27 cellular contexts compared by ENCODE assay signal in the genomic region with DNA sequence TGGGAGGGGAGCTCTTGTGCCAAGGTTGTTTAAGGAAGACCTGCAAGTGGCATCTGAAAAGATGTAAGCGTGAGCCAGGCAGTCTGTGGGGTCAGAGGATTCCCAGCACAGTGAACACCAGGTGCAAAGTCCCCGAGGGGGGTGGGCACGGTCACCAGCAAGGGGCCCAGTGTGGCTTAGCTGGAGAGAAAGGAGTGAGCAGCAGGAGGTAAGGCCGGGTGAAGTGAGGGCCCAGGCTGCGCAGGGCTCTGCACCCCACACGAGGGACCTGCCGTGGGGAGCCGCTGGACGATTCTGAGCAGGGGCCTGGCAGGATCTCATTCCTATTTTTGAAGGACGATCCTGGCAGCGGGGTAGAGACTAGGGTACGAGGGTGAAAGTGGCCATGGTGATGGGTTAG. TPM values are rescaled to one million over a fixed set of nuclear protein-coding genes. Genes with fewer than 3 reads are reported as not detected.
DNase-seq lines count a peak whose midpoint lies in the region; ATAC-seq and TF ChIP-seq lines count a peak whose summit lies in the region.
"Had no signal": no experiment of that assay in that cellular context is flagged by ENCODE, and none has a peak within 500 bp of the region (broad histone marks: within the 10 kb centered on the region; RNA-seq: fewer than 3 reads in every experiment).

No MANE protein-coding gene starts in this region.

- intact Hi-C loops in CD4-positive, alpha-beta T cell (cut with DNase I, micrococcal nuclease): no loop called here

- H3K36me3 ChIP-seq in neuronal stem cell (replicated peaks in 1 of 2; ENCODE audit: control insufficient read depth in 2 of 2, insufficient read depth in 2 of 2, low read length in 2 of 2): peaks cover 41 to 78% of the 10 kb centered on the region in 2 donors
- no peaks in the 10 kb centered on the region for H3K36me3 ChIP-seq in hepatocyte (replicated peaks; ENCODE audit: insufficient read depth, low read depth)

- H4K8ac ChIP-seq in neuronal stem cell (ENCODE audit: low read depth, low read length): no peak overlapping the region

- no peak overlapping the region for H2BK15ac ChIP-seq in neuronal stem cell (ENCODE audit: low read length)

- no peaks in the 10 kb centered on the region for H3K9me3 Mint-ChIP-seq in activated T-cell treated with anti-CD3 and anti-CD28 coated beads, Interleukin-2, amount 50 U/mL, for 24 hours
- no peaks in the 10 kb centered on the region for H3K9me3 Mint-ChIP-seq in CD4-positive, alpha-beta T cell
- no peaks in the 10 kb centered on the region for H3K9me3 Mint-ChIP-seq in activated naive CD8-positive, alpha-beta T cell treated with anti-CD3 and anti-CD28 coated beads for 36 hours
- H3K9me3 Mint-ChIP-seq: activated T-helper 1 cell treated with anti-CD3 and anti-CD28 coated beads, Interleukin-12 subunit alpha, Interleukin-12 subunit beta, Interleukin-2, Interleukin-4 antibody, amounts not matched to agents 30 ng/mL and 10 ng/mL and 1 ng/mL, durations not matched to agents 14 hours and 24 hours and 36 hours; CD4-positive, alpha-beta memory T cell; dendritic cell treated with granulocyte-macrophage colony-stimulating factor and Interleukin-4, amounts not matched to agents 40 ng/mL and 50 ng/mL, for 4 days; stimulated activated memory B cell treated with anti-CD40 and anti-IgM and Interleukin-4, amounts not matched to agents 10 μg/mL and 1 μg/mL and 100 μg/mL, for 72 hours had no signal

- no peaks in the 10 kb centered on the region for H3K27me3 Mint-ChIP-seq in activated T-cell treated with anti-CD3 and anti-CD28 coated beads, Interleukin-2, amount 50 U/mL, for 24 hours
- no peaks in the 10 kb centered on the region for H3K27me3 Mint-ChIP-seq in CD4-positive, alpha-beta T cell
- H3K27me3 Mint-ChIP-seq in activated naive CD8-positive, alpha-beta T cell treated with anti-CD3 and anti-CD28 coated beads for 36 hours: no peaks in the 10 kb centered on the region
- H3K27me3 Mint-ChIP-seq: activated CD8-positive, alpha-beta memory T cell treated with anti-CD3 and anti-CD28 coated beads, Interleukin-2, amount 10 ng/mL, durations not matched to agents 7 days and 5 days; CD4-positive, alpha-beta memory T cell; dendritic cell treated with granulocyte-macrophage colony-stimulating factor and Interleukin-4, amounts not matched to agents 40 ng/mL and 50 ng/mL, for 4 days; stimulated activated memory B cell treated with anti-CD40 and anti-IgM and Interleukin-4, amounts not matched to agents 10 μg/mL and 1 μg/mL and 100 μg/mL, for 72 hours had no signal

- H4K20me1 ChIP-seq in hepatocyte (ENCODE audit: insufficient read depth, poor library complexity, severe bottlenecking): peaks cover 8% of the 10 kb centered on the region

- H3K9ac ChIP-seq in neuronal stem cell (ENCODE audit: low read depth, low read length, poor library complexity): no peak overlapping the region

- H3K27ac Mint-ChIP-seq in activated T-cell treated with anti-CD3 and anti-CD28 coated beads, Interleukin-2, amount 50 U/mL, for 24 hours: peak overlapping the region; percentile 100
- peak overlapping the region; percentile 88 for H3K27ac Mint-ChIP-seq in CD4-positive, alpha-beta T cell
- peak overlapping the region; percentile 65 for H3K27ac Mint-ChIP-seq in activated naive CD8-positive, alpha-beta T cell treated with anti-CD3 and anti-CD28 coated beads for 36 hours
- H3K27ac Mint-ChIP-seq: activated CD8-positive, alpha-beta memory T cell treated with anti-CD3 and anti-CD28 coated beads, Interleukin-2, amount 10 ng/mL, durations not matched to agents 7 days and 5 days; dendritic cell treated with granulocyte-macrophage colony-stimulating factor and Interleukin-4, amounts not matched to agents 40 ng/mL and 50 ng/mL, for 4 days; stimulated activated memory B cell treated with anti-CD40 and anti-IgM and Interleukin-4, amounts not matched to agents 10 μg/mL and 1 μg/mL and 100 μg/mL, for 72 hours had no signal

- CTCF ChIA-PET in CD4-positive, alpha-beta T cell (lab: Charles Lee): no interaction called here

- DNase-seq in activated T-cell treated with anti-CD3 and anti-CD28 coated beads, Interleukin-2, amount 50 U/mL, for 24 hours: no peak
- DNase-seq in activated T-cell treated with anti-CD3 and anti-CD28 coated beads, Interleukin-2, amount 50 U/mL, for 48 hours: no peak
- no peak for DNase-seq in CD4-positive, alpha-beta T cell
- no peak for DNase-seq in activated naive CD8-positive, alpha-beta T cell treated with anti-CD3 and anti-CD28 coated beads for 36 hours
- no peak for DNase-seq in neuronal stem cell (ENCODE audit: low spot score)
- no peak for DNase-seq in SKM-1 (lab: John Stamatoyannopoulos, UW; ENCODE audit: unreplicated experiment)
- DNase-seq in hepatocyte (ENCODE audit: low spot score): no peak
- DNase-seq: activated CD8-positive, alpha-beta memory T cell treated with anti-CD3 and anti-CD28 coated beads, Interleukin-2, amount 10 ng/mL, durations not matched to agents 7 days and 5 days; caudate nucleus; CD4-positive, alpha-beta memory T cell; glutamatergic neuron; GM23248; left lung; mesendoderm; NCI-H1092 treated with DMSO at 0.1 percent for 48 hours; NCI-H187; NCI-H2171; NCI-H82; psoas muscle; SIG-M5; stimulated activated CD4-positive, alpha-beta T cell treated with anti-CD3 and anti-CD28 coated beads, Interleukin-15, amount 100 ng/mL, for 24 hours; testis had no signal

- H3K4me1 Mint-ChIP-seq in activated T-cell treated with anti-CD3 and anti-CD28 coated beads, Interleukin-2, amount 50 U/mL, for 24 hours (ENCODE audit: low read depth): peaks cover 45% of the 10 kb centered on the region
- H3K4me1 Mint-ChIP-seq in CD4-positive, alpha-beta T cell (ENCODE audit: low read depth): peaks cover 43% of the 10 kb centered on the region
- peaks cover 32% of the 10 kb centered on the region for H3K4me1 Mint-ChIP-seq in activated naive CD8-positive, alpha-beta T cell treated with anti-CD3 and anti-CD28 coated beads for 36 hours

- peaks cover 95% of the 10 kb centered on the region for H3K36me3 Mint-ChIP-seq in activated T-cell treated with anti-CD3 and anti-CD28 coated beads, Interleukin-2, amount 50 U/mL, for 24 hours (ENCODE audit: low read depth)
- peaks cover 89% of the 10 kb centered on the region for H3K36me3 Mint-ChIP-seq in CD4-positive, alpha-beta T cell (ENCODE audit: low read depth)
- peaks cover 34% of the 10 kb centered on the region for H3K36me3 Mint-ChIP-seq in activated naive CD8-positive, alpha-beta T cell treated with anti-CD3 and anti-CD28 coated beads for 36 hours

- H3K9me3 ChIP-seq in CD4-positive, alpha-beta T cell (ENCODE audit: control insufficient read depth, low read length): no peaks in the 10 kb centered on the region
- no peaks in the 10 kb centered on the region for H3K9me3 ChIP-seq in neuronal stem cell (replicated peaks in 1 of 2; ENCODE audit: control insufficient read depth in 2 of 2, insufficient read depth in 1 of 2, low read depth in 1 of 2, low read length in 2 of 2)
- H3K9me3 ChIP-seq in hepatocyte (ENCODE audit: low read depth): no peaks in the 10 kb centered on the region
- H3K9me3 ChIP-seq: A549, left lung, psoas muscle, testis had no signal

- no peaks in the 10 kb centered on the region for H3K27me3 ChIP-seq in CD4-positive, alpha-beta T cell (ENCODE audit: control insufficient read depth, insufficient read depth, low read length)
- H3K27me3 ChIP-seq in neuronal stem cell (ENCODE audit: control insufficient read depth in 3 of 3, insufficient read depth in 3 of 3, low read depth in 1 of 3, low read length in 3 of 3) (no peaks in the 10 kb centered on the region), hepatocyte (no peaks in the 10 kb centered on the region)
- H3K27me3 ChIP-seq: left lung, testis had no signal

- no peak overlapping the region for H3K4me3 ChIP-seq in neuronal stem cell (ENCODE audit: low read length in 2 of 2)
- no peak overlapping the region for H3K4me3 ChIP-seq in hepatocyte
- H3K4me3 ChIP-seq: A549, GM23248, left lung, psoas muscle, testis had no signal

- no peak overlapping the region for H3K27ac ChIP-seq in CD4-positive, alpha-beta T cell (ENCODE audit: low read depth, low read length)
- H3K27ac ChIP-seq in neuronal stem cell (replicated peaks; ENCODE audit: low read length): no peak overlapping the region
- H3K27ac ChIP-seq in hepatocyte: no peak overlapping the region
- H3K27ac ChIP-seq: A549, GM23248, left lung, testis had no signal

- H3K79me2 ChIP-seq in hepatocyte: peaks cover 47% of the 10 kb centered on the region

- POLR2A ChIA-PET in CD4-positive, alpha-beta T cell (lab: Charles Lee): interaction anchor here (1.6 to 2.9 kb wide), 2 partner anchors 23 kb away, joined by 5 to 8 read pairs; no protein-coding TSS in a partner anchor

- no peak overlapping the region for H2BK120ac ChIP-seq in neuronal stem cell (ENCODE audit: low read depth, low read length)

- no peak overlapping the region for H3K4me2 ChIP-seq in neuronal stem cell (ENCODE audit: insufficient read depth, low read length, poor library complexity, severe bottlenecking)
- H3K4me2 ChIP-seq in hepatocyte: no peak overlapping the region
- H3K4me2 ChIP-seq: A549 had no signal

- H2BK12ac ChIP-seq in neuronal stem cell (ENCODE audit: low read length): no peak overlapping the region

- TF ChIP-seq CTCF in CD4-positive, alpha-beta T cell (IDR thresholded peaks at IDR 0.05): no peak
- no peak for TF ChIP-seq CTCF in hepatocyte (IDR thresholded peaks at IDR 0.05; ENCODE audit: poor library complexity)

- H3K4ac ChIP-seq in neuronal stem cell (ENCODE audit: low read length): no peak overlapping the region

- no peak overlapping the region for H2BK5ac ChIP-seq in neuronal stem cell (ENCODE audit: low read length)

- H3K18ac ChIP-seq in neuronal stem cell (ENCODE audit: low read length): no peak overlapping the region

- no peak overlapping the region for H3K4me3 Mint-ChIP-seq in activated T-cell treated with anti-CD3 and anti-CD28 coated beads, Interleukin-2, amount 50 U/mL, for 24 hours
- H3K4me3 Mint-ChIP-seq in CD4-positive, alpha-beta T cell: peak overlapping the region; percentile 38
- no peak overlapping the region for H3K4me3 Mint-ChIP-seq in activated naive CD8-positive, alpha-beta T cell treated with anti-CD3 and anti-CD28 coated beads for 36 hours
- H3K4me3 Mint-ChIP-seq: activated CD8-positive, alpha-beta memory T cell treated with anti-CD3 and anti-CD28 coated beads, Interleukin-2, amount 10 ng/mL, durations not matched to agents 7 days and 5 days; activated T-helper 1 cell treated with anti-CD3 and anti-CD28 coated beads, Interleukin-12 subunit alpha, Interleukin-12 subunit beta, Interleukin-2, Interleukin-4 antibody, amounts not matched to agents 30 ng/mL and 10 ng/mL and 1 ng/mL, durations not matched to agents 14 hours and 24 hours and 36 hours; dendritic cell treated with granulocyte-macrophage colony-stimulating factor and Interleukin-4, amounts not matched to agents 40 ng/mL and 50 ng/mL, for 4 days; stimulated activated memory B cell treated with anti-CD40 and anti-IgM and Interleukin-4, amounts not matched to agents 10 μg/mL and 1 μg/mL and 100 μg/mL, for 72 hours had no signal

- H3K14ac ChIP-seq in neuronal stem cell (ENCODE audit: low read length): no peak overlapping the region

- peaks cover 5 to 6% of the 10 kb centered on the region in 2 donors for H3K4me1 ChIP-seq in neuronal stem cell (ENCODE audit: control insufficient read depth in 2 of 2, insufficient read depth in 1 of 2, low read depth in 1 of 2, low read length in 2 of 2)
- peaks cover 7% of the 10 kb centered on the region for H3K4me1 ChIP-seq in hepatocyte (ENCODE audit: insufficient read depth)

- H3K9me2 ChIP-seq in hepatocyte (replicated peaks; ENCODE audit: insufficient read depth): no peaks in the 10 kb centered on the region

- H4K91ac ChIP-seq in neuronal stem cell (ENCODE audit: low read depth, low read length, poor library complexity): no peak overlapping the region

- no peak overlapping the region for H2AK5ac ChIP-seq in neuronal stem cell (ENCODE audit: low read depth, low read length)

- no CpG with 5 or more reads among the region's 12 CpGs for WGBS in neuronal stem cell (ENCODE audit: extremely low coverage in 2 of 2, insufficient read length in 2 of 2, insufficient replicate concordance in 1 of 2), 2 donors
- WGBS in hepatocyte (ENCODE audit: low lambda C conversion rate, missing lambda C conversion rate): 95% methylated on average over 9 of the region's 12 CpGs

- H3K79me1 ChIP-seq in neuronal stem cell (ENCODE audit: low read depth, low read length): peaks cover 8% of the 10 kb centered on the region

- no peak overlapping the region for H2AFZ ChIP-seq in neuronal stem cell (ENCODE audit: low read length)
- H2AFZ ChIP-seq in hepatocyte: no peak overlapping the region
- H2AFZ ChIP-seq: GM23248 had no signal

- H3K23ac ChIP-seq in neuronal stem cell (ENCODE audit: low read depth, low read length, poor library complexity): peak overlapping the region; percentile 38

- no peak for ATAC-seq in CD4-positive, alpha-beta T cell (ENCODE audit: poor library complexity)
- no peak for ATAC-seq in HG03521 (IDR thresholded peaks at IDR 0.05; ENCODE audit: unreplicated experiment)
- ATAC-seq: A549; activated CD8-positive, alpha-beta memory T cell treated with anti-CD3 and anti-CD28 coated beads, Interleukin-2, amount 10 ng/mL, durations not matched to agents 7 days and 5 days; left lung; psoas muscle; stimulated activated memory B cell treated with anti-CD40 and anti-IgM and Interleukin-4, amounts not matched to agents 10 μg/mL and 1 μg/mL and 100 μg/mL, for 72 hours had no signal

RNA-seq across cellular contexts. Expression of a gene that starts 4.1 kb away (rescaled TPM):
- total RNA-seq in CD4-positive, alpha-beta T cell: 100 to 1,000 TPM in 1 of 2 experiments, 10 to 100 TPM in 1; 96.1 to 101 TPM
- 100 to 1,000 TPM; 156 to 164 TPM for total RNA-seq in activated naive CD8-positive, alpha-beta T cell treated with anti-CD3 and anti-CD28 coated beads for 36 hours
- 115 TPM for polyA plus RNA-seq in neuronal stem cell (2013, experiment 1 of 2)
- polyA plus RNA-seq in neuronal stem cell (2013, experiment 2 of 2): 115 TPM
- total RNA-seq in hepatocyte: 320 and 326 TPM in 2 replicates
- polyA plus RNA-seq in hepatocyte: 393 and 405 TPM in 2 replicates

RNA-seq across cellular contexts. Expression of a gene that starts 23.8 kb away (rescaled TPM):
- 1 to 10 TPM; 6.6 to 7.5 TPM for total RNA-seq in CD4-positive, alpha-beta T cell
- 1 to 10 TPM; 1.9 to 2.1 TPM for total RNA-seq in activated naive CD8-positive, alpha-beta T cell treated with anti-CD3 and anti-CD28 coated beads for 36 hours
- polyA plus RNA-seq in neuronal stem cell (2013, experiment 1 of 2): 22.0 TPM
- polyA plus RNA-seq in neuronal stem cell (2013, experiment 2 of 2): 19.8 TPM
- 60.5 and 73.2 TPM in 2 replicates for total RNA-seq in hepatocyte
- 84.1 and 96.4 TPM in 2 replicates for polyA plus RNA-seq in hepatocyte
